28 cellular contexts compared by ENCODE assay signal in genomic region chr12:5500326-5500659, GRCh38.
"Had no signal": no experiment of that assay in that cellular context is flagged by ENCODE, and none has a peak within 500 bp of the region (broad histone marks: within the 10 kb centered on the region; RNA-seq: fewer than 3 reads in every experiment).

No MANE protein-coding gene starts in this region.

- H3K27me3 ChIP-seq: brain microvascular endothelial cell, sigmoid colon, uterus had no signal

- H3K27me3 Mint-ChIP-seq: activated naive CD4-positive, alpha-beta T cell treated with anti-CD3 and anti-CD28 coated beads, Interleukin-2, amount 50 U/mL, for 24 hours had no signal

- H3K9me3 Mint-ChIP-seq: activated CD4-positive, alpha-beta T cell treated with anti-CD3 and anti-CD28 coated beads, Interleukin-2, amount 10 ng/mL, durations not matched to agents 7 days and 5 days; activated naive CD4-positive, alpha-beta T cell treated with anti-CD3 and anti-CD28 coated beads, Interleukin-2, amount 50 U/mL, for 24 hours; effector memory CD8-positive, alpha-beta T cell; natural killer cell treated with Interleukin-12 subunit alpha and Interleukin-12 subunit beta and Interleukin-15 and Interleukin-18, amount 100 ng/mL, for 72 hours had no signal

- FAIRE-seq: endothelial cell of umbilical vein, kidney, TTC549 had no signal

- H3K9me3 ChIP-seq: gastroesophageal sphincter, sigmoid colon, spleen, uterus had no signal

- H3K4me1 ChIP-seq: gastroesophageal sphincter, sigmoid colon, spleen, uterus had no signal

- H3K27ac ChIP-seq: brain microvascular endothelial cell, gastroesophageal sphincter, sigmoid colon, spleen, uterus, WERI-Rb-1 had no signal

- H3K36me3 Mint-ChIP-seq: activated naive CD4-positive, alpha-beta T cell treated with anti-CD3 and anti-CD28 coated beads, Interleukin-2, amount 50 U/mL, for 24 hours; natural killer cell treated with Interleukin-12 subunit alpha and Interleukin-12 subunit beta and Interleukin-15 and Interleukin-18, amount 100 ng/mL, for 72 hours had no signal

- H3K27ac Mint-ChIP-seq: activated CD4-positive, alpha-beta T cell treated with anti-CD3 and anti-CD28 coated beads, Interleukin-2, amount 10 ng/mL, durations not matched to agents 7 days and 5 days; activated CD8-positive, alpha-beta T cell treated with anti-CD3 and anti-CD28 coated beads, Interleukin-2, amount 10 ng/mL, durations not matched to agents 7 days and 5 days; activated naive CD4-positive, alpha-beta T cell treated with anti-CD3 and anti-CD28 coated beads, Interleukin-2, amount 50 U/mL, for 24 hours; effector memory CD8-positive, alpha-beta T cell; natural killer cell treated with Interleukin-12 subunit alpha and Interleukin-12 subunit beta and Interleukin-15 and Interleukin-18, amount 100 ng/mL, for 72 hours; progenitor cell of endocrine pancreas had no signal

- H3K4me3 Mint-ChIP-seq: activated CD4-positive, alpha-beta T cell treated with anti-CD3 and anti-CD28 coated beads, Interleukin-2, amount 10 ng/mL, durations not matched to agents 7 days and 5 days; activated CD8-positive, alpha-beta T cell treated with anti-CD3 and anti-CD28 coated beads, Interleukin-2, amount 10 ng/mL, durations not matched to agents 7 days and 5 days; activated naive CD4-positive, alpha-beta T cell treated with anti-CD3 and anti-CD28 coated beads, Interleukin-2, amount 50 U/mL, for 24 hours; effector memory CD8-positive, alpha-beta T cell; natural killer cell treated with Interleukin-12 subunit alpha and Interleukin-12 subunit beta and Interleukin-15 and Interleukin-18, amount 100 ng/mL, for 72 hours had no signal

- ATAC-seq: activated CD8-positive, alpha-beta T cell treated with anti-CD3 and anti-CD28 coated beads, Interleukin-2, amount 10 ng/mL, durations not matched to agents 7 days and 5 days; effector memory CD8-positive, alpha-beta T cell; esophagus mucosa; gastroesophageal sphincter; left lobe of liver; natural killer cell treated with Interleukin-12 subunit alpha and Interleukin-12 subunit beta and Interleukin-15 and Interleukin-18, amount 100 ng/mL, for 72 hours had no signal

- DNase-seq: activated CD4-positive, alpha-beta T cell treated with anti-CD3 and anti-CD28 coated beads, Interleukin-2, amount 10 ng/mL, durations not matched to agents 7 days and 5 days; activated CD4-positive, CD25-positive, alpha-beta regulatory T cell treated with anti-CD3 and anti-CD28 coated beads, Interleukin-2, amount 50 U/mL, for 72 hours; activated CD8-positive, alpha-beta T cell treated with anti-CD3 and anti-CD28 coated beads, Interleukin-2, amount 10 ng/mL, durations not matched to agents 7 days and 5 days; activated gamma-delta T cell treated with Interleukin-2 at 50 U/mL for 16 hours; aorta; brain microvascular endothelial cell; caudate nucleus; dermis blood vessel endothelial cell; effector memory CD8-positive, alpha-beta T cell; head of caudate nucleus; kidney; retina; sigmoid colon; spleen; stimulated activated CD4-positive, alpha-beta T cell treated with anti-CD3 and anti-CD28 coated beads, Interleukin-4, amount 100 ng/mL, for 1 hour; stimulated activated naive CD4-positive, alpha-beta T cell; T-helper 1 cell; uterus; WERI-Rb-1 had no signal

- H3K4me1 Mint-ChIP-seq: activated CD4-positive, alpha-beta T cell treated with anti-CD3 and anti-CD28 coated beads, Interleukin-2, amount 10 ng/mL, durations not matched to agents 7 days and 5 days; activated naive CD4-positive, alpha-beta T cell treated with anti-CD3 and anti-CD28 coated beads, Interleukin-2, amount 50 U/mL, for 24 hours had no signal

- H3K4me3 ChIP-seq: gastroesophageal sphincter, lung, sigmoid colon, spleen, uterus had no signal

- H3K36me3 ChIP-seq: brain microvascular endothelial cell, gastroesophageal sphincter, sigmoid colon, spleen, uterus, WERI-Rb-1 had no signal
